ENCODE assay signal across 24 cellular contexts in the genomic region with DNA sequence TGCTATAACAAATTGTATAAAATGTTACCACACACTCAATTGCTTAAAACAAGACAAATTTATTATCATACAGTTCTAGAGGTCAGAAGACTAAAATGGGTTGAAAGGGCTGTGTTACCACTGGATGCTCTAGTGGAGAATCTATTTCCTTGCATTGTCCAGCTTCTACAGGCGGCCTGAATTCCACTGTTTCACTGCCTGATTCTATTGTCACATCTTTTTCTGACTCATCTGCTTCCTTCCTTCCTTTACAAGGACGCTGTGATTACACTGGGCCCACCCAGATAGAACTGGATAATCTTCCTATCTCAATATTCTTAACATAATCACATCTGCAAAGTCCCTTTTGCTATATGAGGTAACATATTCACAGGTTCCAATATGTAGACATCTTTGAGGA. TPM values are rescaled to one million over a fixed set of nuclear protein-coding genes. Genes with fewer than 3 reads are reported as not detected.
DNase-seq lines count a peak whose midpoint lies in the region; ATAC-seq, FAIRE-seq and TF ChIP-seq lines count a peak whose summit lies in the region.
"Had no signal": no experiment of that assay in that cellular context is flagged by ENCODE, and none has a peak within 500 bp of the region (broad histone marks: within the 10 kb centered on the region; RNA-seq: fewer than 3 reads in every experiment).

No MANE protein-coding gene starts in this region.

- no peak overlapping the region for H3K4me2 ChIP-seq in astrocyte (ENCODE audit: low read length)
- H3K4me2 ChIP-seq: A549; BLaER1 treated with 17β-estradiol and CSF1 and Interleukin-3, amounts not matched to agents 10 nM and 100 nM had no signal

- H3K4me1 ChIP-seq in astrocyte (ENCODE audit: insufficient read depth, low read length) = no peaks in the 10 kb centered on the region
- H3K4me1 ChIP-seq: A549; BE2C; BLaER1 treated with 17β-estradiol and CSF1 and Interleukin-3, amounts not matched to agents 10 nM and 100 nM had no signal

- no peak for DNase-seq in astrocyte (ENCODE audit: low read depth)
- DNase-seq in endothelial cell (ENCODE audit: low spot score) = no peak
- DNase-seq in lung microvascular endothelial cell (ENCODE audit: low read depth in 2 of 2) = peak; percentile 72 to 87
- DNase-seq in stimulated activated naive B cell treated with anti-CD40 and anti-IgM and Interleukin-4, amounts not matched to agents 10 μg/mL and 1 μg/mL and 100 μg/mL, for 72 hours = no peak
- DNase-seq in DMS153 treated with DMSO at 0.1 percent for 48 hours (lab: John Stamatoyannopoulos, UW; ENCODE audit: unreplicated experiment) = no peak
- DNase-seq in progenitor cell of endocrine pancreas (ENCODE audit: low spot score, unreplicated experiment) = no peak
- DNase-seq: 8988T; ACHN; AML-193; BE2C; CD4-positive, alpha-beta T cell; CD8-positive, alpha-beta memory T cell; DND-41; GM23248; H7 had no signal

- no peak for TF ChIP-seq CTCF in astrocyte (IDR thresholded peaks at IDR 0.05; ENCODE audit: insufficient read depth, low read depth, low read length)
- no peak for TF ChIP-seq CTCF in endothelial cell (IDR thresholded peaks at IDR 0.05; ENCODE audit: unreplicated experiment)
- no peak for TF ChIP-seq CTCF in progenitor cell of endocrine pancreas (IDR thresholded peaks at IDR 0.05; ENCODE audit: unreplicated experiment)

- H3K4me1 Mint-ChIP-seq in astrocyte (ENCODE audit: low read depth, unreplicated experiment) (peaks cover 2% of the 10 kb centered on the region), endothelial cell (ENCODE audit: unreplicated experiment) (no peaks in the 10 kb centered on the region), progenitor cell of endocrine pancreas (ENCODE audit: low read depth) (no peaks in the 10 kb centered on the region)
- H3K4me1 Mint-ChIP-seq in stimulated activated naive B cell treated with anti-CD40 and anti-IgM and Interleukin-4, amounts not matched to agents 10 μg/mL and 1 μg/mL and 100 μg/mL, for 72 hours = no peaks in the 10 kb centered on the region
- H3K4me1 Mint-ChIP-seq: CD14-positive monocyte; CD8-positive, alpha-beta memory T cell had no signal

- no peaks in the 10 kb centered on the region for H4K20me1 ChIP-seq in astrocyte (ENCODE audit: insufficient read depth, low read length)
- H4K20me1 ChIP-seq: BLaER1 treated with 17β-estradiol and CSF1 and Interleukin-3, amounts not matched to agents 10 nM and 100 nM had no signal

- no peak for ATAC-seq in stimulated activated naive B cell treated with anti-CD40 and anti-IgM and Interleukin-4, amounts not matched to agents 10 μg/mL and 1 μg/mL and 100 μg/mL, for 72 hours (replicated peaks)
- ATAC-seq: A549, HCT116 had no signal

- no peak overlapping the region for H3K9ac ChIP-seq in astrocyte (ENCODE audit: low read length)
- H3K9ac ChIP-seq: BLaER1 treated with 17β-estradiol and CSF1 and Interleukin-3, amounts not matched to agents 10 nM and 100 nM; GM23248 had no signal

- H3K27me3 ChIP-seq in astrocyte (ENCODE audit: insufficient read depth, low read length) = no peaks in the 10 kb centered on the region
- H3K27me3 ChIP-seq: BE2C; BLaER1 treated with 17β-estradiol and CSF1 and Interleukin-3, amounts not matched to agents 10 nM and 100 nM had no signal

- no peak overlapping the region for H3K4me3 ChIP-seq in astrocyte (ENCODE audit: insufficient read depth, low read depth, low read length)
- H3K4me3 ChIP-seq: A549; BLaER1 treated with 17β-estradiol and CSF1 and Interleukin-3, amounts not matched to agents 10 nM and 100 nM; GM23248 had no signal

- peaks cover 3% of the 10 kb centered on the region for H3K9me3 Mint-ChIP-seq in astrocyte (ENCODE audit: unreplicated experiment)
- no peaks in the 10 kb centered on the region for H3K9me3 Mint-ChIP-seq in endothelial cell (ENCODE audit: unreplicated experiment)
- no peaks in the 10 kb centered on the region for H3K9me3 Mint-ChIP-seq in stimulated activated naive B cell treated with anti-CD40 and anti-IgM and Interleukin-4, amounts not matched to agents 10 μg/mL and 1 μg/mL and 100 μg/mL, for 72 hours
- H3K9me3 Mint-ChIP-seq in progenitor cell of endocrine pancreas (ENCODE audit: low read depth) = peaks cover 52% of the 10 kb centered on the region
- H3K9me3 Mint-ChIP-seq: CD4-positive, alpha-beta T cell had no signal

- peak; percentile 81 for FAIRE-seq in astrocyte (lab: Jason Lieb, UNC)
- FAIRE-seq: A549, D721Med, G401.6, GM12892, GM19239, H1 had no signal

- H3K4me3 Mint-ChIP-seq in astrocyte (ENCODE audit: unreplicated experiment) (no peak overlapping the region), endothelial cell (ENCODE audit: unreplicated experiment) (no peak overlapping the region), progenitor cell of endocrine pancreas (ENCODE audit: low read depth) (no peak overlapping the region)
- H3K4me3 Mint-ChIP-seq in stimulated activated naive B cell treated with anti-CD40 and anti-IgM and Interleukin-4, amounts not matched to agents 10 μg/mL and 1 μg/mL and 100 μg/mL, for 72 hours = no peak overlapping the region
- H3K4me3 Mint-ChIP-seq: CD14-positive monocyte; CD4-positive, alpha-beta T cell; CD8-positive, alpha-beta memory T cell had no signal

- no peak overlapping the region for H2AFZ ChIP-seq in astrocyte (ENCODE audit: low read depth, low read length)
- H2AFZ ChIP-seq: GM23248 had no signal

- no peak overlapping the region for H3K27ac ChIP-seq in astrocyte (ENCODE audit: low read depth, low read length)
- H3K27ac ChIP-seq: A549; BLaER1 treated with 17β-estradiol and CSF1 and Interleukin-3, amounts not matched to agents 10 nM and 100 nM; GM23248 had no signal

- H3K36me3 Mint-ChIP-seq in astrocyte (ENCODE audit: low read depth, unreplicated experiment) = peaks cover 4% of the 10 kb centered on the region
- H3K36me3 Mint-ChIP-seq in endothelial cell (ENCODE audit: low read depth, unreplicated experiment) = no peaks in the 10 kb centered on the region
- H3K36me3 Mint-ChIP-seq in stimulated activated naive B cell treated with anti-CD40 and anti-IgM and Interleukin-4, amounts not matched to agents 10 μg/mL and 1 μg/mL and 100 μg/mL, for 72 hours = no peaks in the 10 kb centered on the region
- H3K36me3 Mint-ChIP-seq in progenitor cell of endocrine pancreas (ENCODE audit: insufficient read depth) = peaks cover 11% of the 10 kb centered on the region
- H3K36me3 Mint-ChIP-seq: CD14-positive monocyte had no signal

- H3K27me3 Mint-ChIP-seq in astrocyte (ENCODE audit: low read depth, unreplicated experiment) = no peaks in the 10 kb centered on the region
- peaks cover 2% of the 10 kb centered on the region for H3K27me3 Mint-ChIP-seq in endothelial cell (ENCODE audit: unreplicated experiment)
- peaks cover 0 to under 1% of the 10 kb centered on the region in 2 donors for H3K27me3 Mint-ChIP-seq in stimulated activated naive B cell treated with anti-CD40 and anti-IgM and Interleukin-4, amounts not matched to agents 10 μg/mL and 1 μg/mL and 100 μg/mL, for 72 hours
- no peaks in the 10 kb centered on the region for H3K27me3 Mint-ChIP-seq in progenitor cell of endocrine pancreas
- H3K27me3 Mint-ChIP-seq: CD4-positive, alpha-beta T cell had no signal

- H3K27ac Mint-ChIP-seq in astrocyte (ENCODE audit: unreplicated experiment) (no peak overlapping the region), endothelial cell (ENCODE audit: unreplicated experiment) (peak overlapping the region; percentile 36), progenitor cell of endocrine pancreas (no peak overlapping the region)
- H3K27ac Mint-ChIP-seq in stimulated activated naive B cell treated with anti-CD40 and anti-IgM and Interleukin-4, amounts not matched to agents 10 μg/mL and 1 μg/mL and 100 μg/mL, for 72 hours = no peak overlapping the region
- H3K27ac Mint-ChIP-seq: CD14-positive monocyte; CD4-positive, alpha-beta T cell had no signal

- no peaks in the 10 kb centered on the region for H3K79me2 ChIP-seq in astrocyte (ENCODE audit: insufficient read depth, low read length)

- no peaks in the 10 kb centered on the region for H3K36me3 ChIP-seq in astrocyte (ENCODE audit: insufficient read depth, low read length)
- H3K36me3 ChIP-seq: BE2C; BLaER1 treated with 17β-estradiol and CSF1 and Interleukin-3, amounts not matched to agents 10 nM and 100 nM had no signal

- no peaks in the 10 kb centered on the region for H3K9me3 ChIP-seq in astrocyte (ENCODE audit: insufficient read depth, low read depth, low read length)
- H3K9me3 ChIP-seq: A549, BE2C had no signal

RNA-seq across cellular contexts. Expression of gene ARMCX1, which starts 19.4 kb away (rescaled TPM):
- total RNA-seq in astrocyte = 17.9 and 20.1 TPM in 2 replicates
- 35.2 TPM for total RNA-seq in endothelial cell (ENCODE audit: unreplicated experiment)
- total RNA-seq in lung microvascular endothelial cell = 39.7 and 55.2 TPM in 2 replicates
- 29.6 and 31.6 TPM in 2 replicates for total RNA-seq in progenitor cell of endocrine pancreas

RNA-seq across cellular contexts. Expression of gene ARMCX4, which starts 45.7 kb away (rescaled TPM):
- 9.6 and 10.8 TPM in 2 replicates for total RNA-seq in astrocyte
- total RNA-seq in endothelial cell (ENCODE audit: unreplicated experiment) = 17.9 TPM
- total RNA-seq in lung microvascular endothelial cell = 2.6 and 4.2 TPM in 2 replicates
- total RNA-seq in progenitor cell of endocrine pancreas = 19.7 and 21.9 TPM in 2 replicates

Comparison
In these comparisons a context has a peak if more than half of its experiments do, and no peak if none do; other contexts are left out.
1. DNase-seq: peak in lung microvascular endothelial cell (2 of 2); none in astrocyte (single experiment), endothelial cell (single experiment), stimulated activated naive B cell treated with anti-CD40 and anti-IgM and Interleukin-4, amounts not matched to agents 10 μg/mL and 1 μg/mL and 100 μg/mL, for 72 hours (single experiment), DMS153 treated with DMSO at 0.1 percent for 48 hours (single experiment) and progenitor cell of endocrine pancreas (single experiment).